Comparison of ENCODE assay signal across 8 cellular contexts in genomic region chr13:110913322-110913721, GRCh38. TPM values are rescaled to one million over a fixed set of nuclear protein-coding genes. Genes with fewer than 3 reads are reported as not detected.
DNase-seq lines count a peak whose midpoint lies in the region; ATAC-seq and TF ChIP-seq lines count a peak whose summit lies in the region.

No MANE protein-coding gene starts in this region.

- H3K27me3 ChIP-seq in right atrium auricular region (no peaks in the 10 kb centered on the region), iPS-18a (ENCODE audit: control insufficient read depth, insufficient read depth, low read length) (no peaks in the 10 kb centered on the region), stomach smooth muscle (ENCODE audit: control insufficient read depth in 1 of 2, insufficient read depth in 2 of 2, low read length in 2 of 2) (no peaks in the 10 kb centered on the region)

- peak overlapping the region; percentile 90 for H3K27ac Mint-ChIP-seq in activated CD4-positive, alpha-beta memory T cell treated with anti-CD3 and anti-CD28 coated beads for 36 hours

- peak overlapping the region; percentile 99 to 100 for H3K27ac ChIP-seq in right atrium auricular region
- no peak overlapping the region for H3K27ac ChIP-seq in iPS-18a (ENCODE audit: low read length)
- peak overlapping the region; percentile 98 for H3K27ac ChIP-seq in stomach smooth muscle (ENCODE audit: low read length)

- POLR2A ChIA-PET in activated CD4-positive, alpha-beta memory T cell treated with anti-CD3 and anti-CD28 coated beads for 36 hours (lab: Charles Lee) = interaction anchor here (1.1 to 2.2 kb wide), 5 partner anchors 26 to 298 kb away, joined by 4 to 8 read pairs (median 7); partner anchors contain the start of genes CARS2, ING1 and NAXD

- H3K4me3 Mint-ChIP-seq in activated CD4-positive, alpha-beta memory T cell treated with anti-CD3 and anti-CD28 coated beads for 36 hours = peak overlapping the region; percentile 87

- H3K9me3 ChIP-seq in right atrium auricular region (no peaks in the 10 kb centered on the region), iPS-18a (ENCODE audit: control insufficient read depth, low read depth, low read length) (no peaks in the 10 kb centered on the region), stomach smooth muscle (ENCODE audit: control insufficient read depth in 2 of 2, low read length in 2 of 2) (no peaks in the 10 kb centered on the region)

- H3K9ac ChIP-seq in iPS-18a (ENCODE audit: low read length) = peak overlapping the region; percentile 96
- peak overlapping the region; percentile 42 to 91 for H3K9ac ChIP-seq in stomach smooth muscle (ENCODE audit: low read length in 2 of 2)

- peaks cover 60% of the 10 kb centered on the region for H3K4me1 Mint-ChIP-seq in activated CD4-positive, alpha-beta memory T cell treated with anti-CD3 and anti-CD28 coated beads for 36 hours (ENCODE audit: low read depth)

- no peaks in the 10 kb centered on the region for H3K27me3 Mint-ChIP-seq in activated CD4-positive, alpha-beta memory T cell treated with anti-CD3 and anti-CD28 coated beads for 36 hours

- peaks cover 29% of the 10 kb centered on the region for H3K36me3 Mint-ChIP-seq in activated CD4-positive, alpha-beta memory T cell treated with anti-CD3 and anti-CD28 coated beads for 36 hours

- H3K4me1 ChIP-seq in right atrium auricular region (peaks cover 0 to 70% of the 10 kb centered on the region in 2 donors), iPS-18a (ENCODE audit: control insufficient read depth, low read depth, low read length) (peaks cover 42% of the 10 kb centered on the region), stomach smooth muscle (ENCODE audit: control insufficient read depth, insufficient read depth, low read length) (peaks cover 37% of the 10 kb centered on the region)

- no peaks in the 10 kb centered on the region for H3K9me3 Mint-ChIP-seq in activated CD4-positive, alpha-beta memory T cell treated with anti-CD3 and anti-CD28 coated beads for 36 hours

- DNase-seq in right atrium auricular region (ENCODE audit: low spot score) (no peak), cardiac septum (ENCODE audit: low spot score) (no peak), NCI-H1694 treated with DMSO at 0.1 percent for 48 hours (lab: John Stamatoyannopoulos, UW) (no peak)
- DNase-seq in activated CD4-positive, alpha-beta memory T cell treated with anti-CD3 and anti-CD28 coated beads for 36 hours = peak; percentile 26
- no peak for DNase-seq in stimulated activated CD4-positive, alpha-beta T cell treated with anti-CD3 and anti-CD28 coated beads, Interleukin-12 subunit alpha, Interleukin-12 subunit beta, amount 100 ng/mL, for 4 hours

- intact Hi-C loops in cardiac septum (cut with DNase I) = no loop called here
- intact Hi-C loops in activated CD4-positive, alpha-beta memory T cell treated with anti-CD3 and anti-CD28 coated beads for 36 hours (cut with micrococcal nuclease) = loop anchor here (10.0 kb wide), 1 partner anchor 271 kb away; no protein-coding TSS in a partner anchor

- TF ChIP-seq CTCF in right atrium auricular region (IDR thresholded peaks at IDR 0.05) = no peak

- ATAC-seq in GM21381 (IDR thresholded peaks at IDR 0.05; ENCODE audit: unreplicated experiment) = no peak

- CTCF ChIA-PET in activated CD4-positive, alpha-beta memory T cell treated with anti-CD3 and anti-CD28 coated beads for 36 hours (lab: Charles Lee) = interaction anchor here (0.8 to 1.0 kb wide), 3 partner anchors 8 to 458 kb away, joined by 3 to 6 read pairs (median 4); no protein-coding TSS in a partner anchor

- H3K36me3 ChIP-seq in right atrium auricular region = peaks cover 12% of the 10 kb centered on the region
- H3K36me3 ChIP-seq in iPS-18a (ENCODE audit: control insufficient read depth, low read depth, low read length) = peaks cover 16% of the 10 kb centered on the region
- H3K36me3 ChIP-seq in stomach smooth muscle (ENCODE audit: control insufficient read depth in 2 of 2, insufficient read depth in 2 of 2, low read length in 2 of 2) = peaks cover 0 to 6% of the 10 kb centered on the region in 2 donors

- H3K4me3 ChIP-seq in right atrium auricular region (peak overlapping the region; percentile 96), iPS-18a (ENCODE audit: low read length) (peak overlapping the region; percentile 76), stomach smooth muscle (ENCODE audit: low read length in 2 of 2) (peak overlapping the region; percentile 80 to 96)

RNA-seq across cellular contexts. Expression of gene ANKRD10, which starts 1.5 kb away (rescaled TPM):
- total RNA-seq in right atrium auricular region (10 to 100 TPM; 46.2 to 47.5 TPM), cardiac septum (84.4 TPM)
- 10 to 100 TPM; 83.9 to 97.8 TPM for total RNA-seq in activated CD4-positive, alpha-beta memory T cell treated with anti-CD3 and anti-CD28 coated beads for 36 hours
